In the genomic region with DNA sequence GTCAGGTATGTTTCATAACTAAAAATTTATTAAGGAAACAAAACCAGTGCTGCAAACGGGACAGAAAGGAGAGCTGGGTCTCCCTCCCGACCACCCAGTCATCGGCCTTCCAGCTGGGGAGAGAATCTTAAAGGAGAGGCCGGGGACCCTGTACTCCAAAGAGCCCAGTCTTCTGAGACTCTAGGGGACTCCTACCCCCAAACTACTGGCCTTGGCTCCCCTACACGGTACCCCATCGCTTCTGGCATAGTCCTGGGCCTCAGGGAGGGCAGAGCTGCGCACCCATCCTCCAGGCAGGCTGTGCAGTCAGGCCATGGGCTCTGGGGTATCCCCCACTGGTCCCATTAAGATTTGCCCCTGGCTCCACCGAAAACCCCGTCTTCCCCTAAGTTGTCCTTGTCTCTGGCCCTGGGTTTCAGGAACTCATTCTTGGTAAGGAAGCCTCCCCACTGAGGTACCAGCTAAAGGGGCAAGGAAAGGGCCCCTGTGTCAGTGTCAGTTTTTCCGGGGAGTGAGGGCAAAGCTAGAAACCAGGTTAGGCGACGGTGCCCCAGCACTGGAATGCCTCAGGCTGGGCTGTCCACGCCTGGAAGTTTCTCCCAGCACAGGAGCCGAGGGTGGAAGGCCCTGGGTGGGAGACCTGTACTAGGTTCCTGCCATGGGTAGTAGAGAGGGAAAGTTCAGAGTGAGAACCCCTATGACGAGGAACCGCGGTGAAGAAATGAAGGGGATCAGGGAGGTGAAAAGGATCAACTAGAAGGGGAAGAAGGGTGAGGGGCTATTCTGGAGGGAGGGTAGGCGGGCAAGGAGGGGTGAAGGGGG, we compare ENCODE assay signal across 1 cellular context.
TF ChIP-seq lines count a peak whose summit lies in the region.

No MANE protein-coding gene starts in this region.

TF ChIP-seq in IMR-90, 13 proteins besides CTCF, POLR2A, EP300 and RAD21:
- no peak for TF ChIP-seq SMC3 (IDR thresholded peaks at IDR 0.05; ENCODE audit: low read depth, low read length)
- TF ChIP-seq MAZ (IDR thresholded peaks at IDR 0.05; ENCODE audit: borderline replicate concordance, low read depth, low read length): no peak
- TF ChIP-seq, protein P1, sequence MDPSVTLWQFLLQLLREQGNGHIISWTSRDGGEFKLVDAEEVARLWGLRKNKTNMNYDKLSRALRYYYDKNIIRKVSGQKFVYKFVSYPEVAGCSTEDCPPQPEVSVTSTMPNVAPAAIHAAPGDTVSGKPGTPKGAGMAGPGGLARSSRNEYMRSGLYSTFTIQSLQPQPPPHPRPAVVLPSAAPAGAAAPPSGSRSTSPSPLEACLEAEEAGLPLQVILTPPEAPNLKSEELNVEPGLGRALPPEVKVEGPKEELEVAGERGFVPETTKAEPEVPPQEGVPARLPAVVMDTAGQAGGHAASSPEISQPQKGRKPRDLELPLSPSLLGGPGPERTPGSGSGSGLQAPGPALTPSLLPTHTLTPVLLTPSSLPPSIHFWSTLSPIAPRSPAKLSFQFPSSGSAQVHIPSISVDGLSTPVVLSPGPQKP (IDR thresholded peaks at IDR 0.05; ENCODE audit: borderline replicate concordance, low read depth, low read length): no peak
- TF ChIP-seq FOS (IDR thresholded peaks at IDR 0.05; ENCODE audit: low read depth, low read length): no peak
- TF ChIP-seq, protein P2, sequence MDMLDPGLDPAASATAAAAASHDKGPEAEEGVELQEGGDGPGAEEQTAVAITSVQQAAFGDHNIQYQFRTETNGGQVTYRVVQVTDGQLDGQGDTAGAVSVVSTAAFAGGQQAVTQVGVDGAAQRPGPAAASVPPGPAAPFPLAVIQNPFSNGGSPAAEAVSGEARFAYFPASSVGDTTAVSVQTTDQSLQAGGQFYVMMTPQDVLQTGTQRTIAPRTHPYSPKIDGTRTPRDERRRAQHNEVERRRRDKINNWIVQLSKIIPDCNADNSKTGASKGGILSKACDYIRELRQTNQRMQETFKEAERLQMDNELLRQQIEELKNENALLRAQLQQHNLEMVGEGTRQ (IDR thresholded peaks at IDR 0.05; ENCODE audit: low read depth, low read length): no peak
- no peak for TF ChIP-seq MAFK (IDR thresholded peaks at IDR 0.05; ENCODE audit: low read depth, low read length)
- TF ChIP-seq RCOR1 (IDR thresholded peaks at IDR 0.05; ENCODE audit: insufficient replicate concordance, low read length): no peak
- TF ChIP-seq RFX5 (IDR thresholded peaks at IDR 0.05; ENCODE audit: low read depth, low read length): no peak
- TF ChIP-seq CEBPB (IDR thresholded peaks at IDR 0.05; ENCODE audit: low read depth, low read length): no peak
- TF ChIP-seq BHLHE40 (IDR thresholded peaks at IDR 0.05; ENCODE audit: low read depth, low read length): no peak
- TF ChIP-seq CHD1 (IDR thresholded peaks at IDR 0.05; ENCODE audit: low read depth, low read length): no peak
